ENCODE assay signal across 23 cellular contexts in genomic region chr19:29550896-29551295, GRCh38. TPM values are rescaled to one million over a fixed set of nuclear protein-coding genes. Genes with fewer than 3 reads are reported as not detected.
"Had no signal": no experiment of that assay in that cellular context is flagged by ENCODE, and none has a peak within 500 bp of the region (broad histone marks: within the 10 kb centered on the region; RNA-seq: fewer than 3 reads in every experiment).

No MANE protein-coding gene starts in this region.

- H3K4me1 ChIP-seq: SJSA1 had no signal

- H3K27ac ChIP-seq: HL-60, KMS-11, SJSA1, SK-N-MC had no signal

- H3K36me3 ChIP-seq: SJSA1 had no signal

- ATAC-seq: K562 had no signal

- H3K9me3 ChIP-seq: SJSA1 had no signal

- H3K27me3 ChIP-seq: SJSA1 had no signal

- DNase-seq: Kasumi-1, MM.1S, NCI-H1092 treated with DMSO at 0.1 percent for 48 hours, NCI-H1436, NCI-H187, NCI-H2029, NCI-H2081 treated with DMSO at 0.1 percent for 48 hours, NCI-H2171, NCI-H226, NCI-H446, NCI-H510A, NCI-H524 treated with DMSO at 0.1 percent for 48 hours, NCI-H69, NCI-H774, Right ventricle myocardium superior, RPMI8226, SIG-M5 had no signal

- H3K4me3 ChIP-seq: K562, SJSA1, SK-N-MC had no signal

RNA-seq across cellular contexts. Expression of gene VSTM2B, which starts 25.1 kb away (rescaled TPM):
- total RNA-seq: K562, M059J, Right ventricle myocardium superior, SJSA1 had no signal
